In genomic region chr6:113591896-113592827, GRCh38 we compare ENCODE assay signal across 10 cellular contexts.
DNase-seq lines count a peak whose midpoint lies in the region; ATAC-seq, FAIRE-seq and TF ChIP-seq lines count a peak whose summit lies in the region.
"Had no signal": no experiment of that assay in that cellular context is flagged by ENCODE, and none has a peak within 500 bp of the region (broad histone marks: within the 10 kb centered on the region; RNA-seq: fewer than 3 reads in every experiment).

No MANE protein-coding gene starts in this region.

- H4K20me1 ChIP-seq in OCI-LY7 (ENCODE audit: insufficient read depth, low read length) (no peaks in the 10 kb centered on the region), keratinocyte (ENCODE audit: control insufficient read depth, extremely low read depth, insufficient read depth, low read length) (no peaks in the 10 kb centered on the region)

- in situ Hi-C loops in G401 (cut with HindIII; ENCODE audit: low sequenced_read_pairs) = no loop called here

- TF ChIP-seq CTCF in OCI-LY7 (conservative IDR thresholded peaks at IDR 0.05; ENCODE audit: low read length) = no peak
- no peak for TF ChIP-seq CTCF in keratinocyte (optimal IDR thresholded peaks at IDR 0.05 in 1 of 3, IDR thresholded peaks at IDR 0.05 in 1 of 3, conservative IDR thresholded peaks at IDR 0.05 in 1 of 3; ENCODE audit: extremely low read depth in 1 of 3, insufficient read depth in 2 of 3, low read length in 3 of 3)

- H3K27ac Mint-ChIP-seq in CD4-positive, alpha-beta memory T cell = no peak overlapping the region
- no peak overlapping the region for H3K27ac Mint-ChIP-seq in activated CD8-positive, alpha-beta memory T cell treated with anti-CD3 and anti-CD28 coated beads, Interleukin-2, amount 10 ng/mL, durations not matched to agents 7 days and 5 days
- H3K27ac Mint-ChIP-seq: activated naive CD8-positive, alpha-beta T cell treated with anti-CD3 and anti-CD28 coated beads, Interleukin-2, amount 10 ng/mL, durations not matched to agents 7 days and 5 days had no signal

- peak; percentile 46 for FAIRE-seq in keratinocyte (lab: Jason Lieb, UNC)

- H3K79me2 ChIP-seq in OCI-LY7 (ENCODE audit: insufficient read depth, low read depth, low read length) (no peaks in the 10 kb centered on the region), keratinocyte (ENCODE audit: control insufficient read depth, insufficient read depth, low read length) (no peaks in the 10 kb centered on the region)

- H3K4me1 ChIP-seq in OCI-LY7 (ENCODE audit: insufficient read depth, low read length, poor library complexity, severe bottlenecking) = peaks cover 20% of the 10 kb centered on the region
- no peaks in the 10 kb centered on the region for H3K4me1 ChIP-seq in keratinocyte (ENCODE audit: control insufficient read depth, extremely low read depth, insufficient read depth, low read length)
- no peaks in the 10 kb centered on the region for H3K4me1 ChIP-seq in CD4-positive, alpha-beta memory T cell (ENCODE audit: insufficient read depth, low read length)

- H3K9me2 ChIP-seq in OCI-LY7 (ENCODE audit: insufficient read depth, low read length) = no peaks in the 10 kb centered on the region

- no peaks in the 10 kb centered on the region for H3K36me3 Mint-ChIP-seq in CD4-positive, alpha-beta memory T cell
- H3K36me3 Mint-ChIP-seq in activated CD8-positive, alpha-beta memory T cell treated with anti-CD3 and anti-CD28 coated beads, Interleukin-2, amount 10 ng/mL, durations not matched to agents 7 days and 5 days = no peaks in the 10 kb centered on the region
- H3K36me3 Mint-ChIP-seq: activated naive CD8-positive, alpha-beta T cell treated with anti-CD3 and anti-CD28 coated beads, Interleukin-2, amount 10 ng/mL, durations not matched to agents 7 days and 5 days had no signal

- BruUV-seq in OCI-LY7 (replicated peaks; lab: Mats Ljungman, UMichigan) = no TSS peak

- no peak overlapping the region for H3K4me3 Mint-ChIP-seq in CD4-positive, alpha-beta memory T cell
- no peak overlapping the region for H3K4me3 Mint-ChIP-seq in activated CD8-positive, alpha-beta memory T cell treated with anti-CD3 and anti-CD28 coated beads, Interleukin-2, amount 10 ng/mL, durations not matched to agents 7 days and 5 days
- H3K4me3 Mint-ChIP-seq: activated naive CD8-positive, alpha-beta T cell treated with anti-CD3 and anti-CD28 coated beads, Interleukin-2, amount 10 ng/mL, durations not matched to agents 7 days and 5 days had no signal

- no peaks in the 10 kb centered on the region for H3K9me1 ChIP-seq in keratinocyte (ENCODE audit: control insufficient read depth, extremely low read depth, insufficient read depth, low read length)

- intact Hi-C loops in OCI-LY7 (cut with micrococcal nuclease; ENCODE audit: unreplicated experiment) = no loop called here
- intact Hi-C loops in CD4-positive, alpha-beta memory T cell (cut with micrococcal nuclease) = no loop called here

- DNase-seq in G401 (ENCODE audit: low spot score) (peak; percentile 66), OCI-LY7 (ENCODE audit: low spot score) (no peak), keratinocyte (ENCODE audit: low read depth, low spot score) (no peak)
- no peak for DNase-seq in stimulated activated naive CD4-positive, alpha-beta T cell treated with Interleukin-2 at 50 U/mL for 16 hours (lab: John Stamatoyannopoulos, UW)
- no peak for DNase-seq in CD4-positive, alpha-beta memory T cell
- no peak for DNase-seq in activated CD8-positive, alpha-beta memory T cell treated with anti-CD3 and anti-CD28 coated beads, Interleukin-2, amount 10 ng/mL, durations not matched to agents 7 days and 5 days
- no peak for DNase-seq in activated CD4-positive, alpha-beta T cell treated with anti-CD3 and anti-CD28 coated beads for 4 hours
- DNase-seq: activated naive CD8-positive, alpha-beta T cell treated with anti-CD3 and anti-CD28 coated beads, Interleukin-2, amount 10 ng/mL, durations not matched to agents 7 days and 5 days; upper lobe of right lung had no signal

- ATAC-seq in HG02973 (IDR thresholded peaks at IDR 0.05; ENCODE audit: unreplicated experiment) = peak; percentile 61
- ATAC-seq in activated CD8-positive, alpha-beta memory T cell treated with anti-CD3 and anti-CD28 coated beads, Interleukin-2, amount 10 ng/mL, durations not matched to agents 7 days and 5 days = no peak
- ATAC-seq: upper lobe of right lung had no signal

- peaks cover 6% of the 10 kb centered on the region; the same call in 1 of the 2 replicates for H3K9me3 ChIP-seq in OCI-LY7 (ENCODE audit: low read length)
- H3K9me3 ChIP-seq in keratinocyte (ENCODE audit: control insufficient read depth, low read depth, low read length) = no peaks in the 10 kb centered on the region
- no peaks in the 10 kb centered on the region for H3K9me3 ChIP-seq in CD4-positive, alpha-beta memory T cell (ENCODE audit: control insufficient read depth in 1 of 2, low read length in 2 of 2)
- H3K9me3 ChIP-seq: upper lobe of right lung had no signal

- H3K4me2 ChIP-seq in OCI-LY7 (ENCODE audit: low read length) = peak overlapping the region; percentile 24; the same call in 1 of the 2 replicates
- no peak overlapping the region for H3K4me2 ChIP-seq in keratinocyte (ENCODE audit: control insufficient read depth, extremely low read depth, insufficient read depth, low read depth, low read length)

- H3K9ac ChIP-seq in keratinocyte (ENCODE audit: control insufficient read depth, extremely low read depth, insufficient read depth, low read length) = no peak overlapping the region

- H3K27me3 Mint-ChIP-seq in CD4-positive, alpha-beta memory T cell = no peaks in the 10 kb centered on the region
- H3K27me3 Mint-ChIP-seq in activated CD8-positive, alpha-beta memory T cell treated with anti-CD3 and anti-CD28 coated beads, Interleukin-2, amount 10 ng/mL, durations not matched to agents 7 days and 5 days = peaks cover 6% of the 10 kb centered on the region
- H3K27me3 Mint-ChIP-seq: activated naive CD8-positive, alpha-beta T cell treated with anti-CD3 and anti-CD28 coated beads, Interleukin-2, amount 10 ng/mL, durations not matched to agents 7 days and 5 days had no signal

- H3K4me3 ChIP-seq in OCI-LY7 (ENCODE audit: low read depth, low read length, poor library complexity, severe bottlenecking) (no peak overlapping the region), keratinocyte (ENCODE audit: control insufficient read depth in 2 of 3, extremely low read depth in 1 of 3, insufficient read depth in 2 of 3, low read depth in 1 of 3, low read length in 3 of 3) (no peak overlapping the region)
- H3K4me3 ChIP-seq in CD4-positive, alpha-beta memory T cell (ENCODE audit: low read length in 2 of 2) = no peak overlapping the region
- H3K4me3 ChIP-seq: upper lobe of right lung had no signal

- H2AFZ ChIP-seq in OCI-LY7 (ENCODE audit: low read length) (peak overlapping the region; percentile 70; the same call in 1 of the 2 replicates), keratinocyte (ENCODE audit: control insufficient read depth, low read length) (no peak overlapping the region)

- POLR2A ChIA-PET in OCI-LY7 (lab: Charles Lee) = interaction anchor here (0.9 to 1.0 kb wide), 2 partner anchors 22 to 38 kb away, joined by 3 to 4 read pairs; no protein-coding TSS in a partner anchor
- POLR2A ChIA-PET in CD4-positive, alpha-beta memory T cell (lab: Charles Lee; ENCODE audit: partially characterized antibody) = no interaction called here

- H3K27me3 ChIP-seq in keratinocyte (ENCODE audit: control insufficient read depth, extremely low read depth, insufficient read depth, low read length) = no peaks in the 10 kb centered on the region
- H3K27me3 ChIP-seq in CD4-positive, alpha-beta memory T cell (ENCODE audit: insufficient read depth, low read length) = no peaks in the 10 kb centered on the region
- H3K27me3 ChIP-seq: upper lobe of right lung had no signal

- H3K9me3 Mint-ChIP-seq in CD4-positive, alpha-beta memory T cell = no peaks in the 10 kb centered on the region
- no peaks in the 10 kb centered on the region for H3K9me3 Mint-ChIP-seq in activated CD8-positive, alpha-beta memory T cell treated with anti-CD3 and anti-CD28 coated beads, Interleukin-2, amount 10 ng/mL, durations not matched to agents 7 days and 5 days (ENCODE audit: low read depth)
- H3K9me3 Mint-ChIP-seq: activated naive CD8-positive, alpha-beta T cell treated with anti-CD3 and anti-CD28 coated beads, Interleukin-2, amount 10 ng/mL, durations not matched to agents 7 days and 5 days had no signal

- no peaks in the 10 kb centered on the region for H3K36me3 ChIP-seq in OCI-LY7 (ENCODE audit: insufficient read depth, low read length)
- no peaks in the 10 kb centered on the region for H3K36me3 ChIP-seq in keratinocyte (ENCODE audit: control insufficient read depth in 2 of 2, extremely low read depth in 1 of 2, insufficient read depth in 2 of 2, low read length in 2 of 2)
- no peaks in the 10 kb centered on the region for H3K36me3 ChIP-seq in CD4-positive, alpha-beta memory T cell (ENCODE audit: insufficient read depth, low read length)
- H3K36me3 ChIP-seq: upper lobe of right lung had no signal

- dilution Hi-C loops in keratinocyte (cut with MboI; ENCODE audit: extremely low pct_ligation_motif_present, low sequenced_read_pairs) = no loop called here

- H3K27ac ChIP-seq in OCI-LY7 (ENCODE audit: low read depth, low read length, poor library complexity, severe bottlenecking) (no peak overlapping the region), keratinocyte (ENCODE audit: control insufficient read depth, insufficient read depth, low read length) (no peak overlapping the region)
- no peak overlapping the region for H3K27ac ChIP-seq in CD4-positive, alpha-beta memory T cell (ENCODE audit: low read depth, low read length)
- H3K27ac ChIP-seq: upper lobe of right lung had no signal

- H3K4me1 Mint-ChIP-seq in CD4-positive, alpha-beta memory T cell = peaks cover 0 to 2% (median 0%) of the 10 kb centered on the region in 4 donors
- no peaks in the 10 kb centered on the region for H3K4me1 Mint-ChIP-seq in activated CD8-positive, alpha-beta memory T cell treated with anti-CD3 and anti-CD28 coated beads, Interleukin-2, amount 10 ng/mL, durations not matched to agents 7 days and 5 days
- H3K4me1 Mint-ChIP-seq: activated naive CD8-positive, alpha-beta T cell treated with anti-CD3 and anti-CD28 coated beads, Interleukin-2, amount 10 ng/mL, durations not matched to agents 7 days and 5 days had no signal

- CTCF ChIA-PET in OCI-LY7 (lab: Charles Lee; ENCODE audit: unreplicated experiment) = interaction anchor here (0.6 kb wide), 1 partner anchor 592 kb away, joined by 3 read pairs; no protein-coding TSS in a partner anchor
- CTCF ChIA-PET in CD4-positive, alpha-beta memory T cell (lab: Charles Lee; ENCODE audit: partially characterized antibody) = no interaction called here
- CTCF ChIA-PET in activated CD8-positive, alpha-beta memory T cell treated with anti-CD3 and anti-CD28 coated beads, Interleukin-2, amount 10 ng/mL, durations not matched to agents 7 days and 5 days (lab: Charles Lee) = no interaction called here
